11 cellular contexts compared by ENCODE assay signal in genomic region chr3:41265823-41266273, GRCh38.
A peak's percentile ranks its signal among the peaks of the same experiment; 100 is the strongest.
DNase-seq lines count a peak whose midpoint lies in the region; ATAC-seq, FAIRE-seq and TF ChIP-seq lines count a peak whose summit lies in the region.
"Had no signal": no experiment of that assay in that cellular context is flagged by ENCODE, and none has a peak within 500 bp of the region (broad histone marks: within the 10 kb centered on the region; RNA-seq: fewer than 3 reads in every experiment).

No MANE protein-coding gene starts in this region.

- TF ChIP-seq EP300 in HepG2 (IDR thresholded peaks at IDR 0.05; ENCODE audit: low read depth in 2 of 2, low read length in 2 of 2): peak; percentile 22 to 93; a peak in 3 of 4 replicates
- TF ChIP-seq EP300 in HepG2 (CRISPR knock-in tag; IDR thresholded peaks at IDR 0.05; ENCODE audit: borderline replicate concordance): peak; percentile 70; the same call in 1 of the 2 replicates

- TF ChIP-seq POLR2A in HepG2 (IDR thresholded peaks at IDR 0.05; ENCODE audit: insufficient read depth in 1 of 2, low read depth in 2 of 2, low read length in 2 of 2): peak in 1 of 2 experiments; percentile 48; a peak in 1 of 4 replicates
- no peak for TF ChIP-seq POLR2A in right lobe of liver (IDR thresholded peaks at IDR 0.05)

- H3K9ac ChIP-seq in HepG2 (ENCODE audit: insufficient read depth, low read depth, low read length): peak overlapping the region; percentile 58

- H3K79me2 ChIP-seq in HepG2 (ENCODE audit: insufficient read depth, low read length): peaks cover 8% of the 10 kb centered on the region

- POLR2A ChIA-PET in HepG2 (lab: Yijun Ruan, JAX): interaction anchor here (0.8 to 1.8 kb wide), 4 partner anchors 10 to 67 kb away, joined by 3 to 6 read pairs (median 4); partner anchors contain the start of gene CTNNB1

- H3K4me3 ChIP-seq in HepG2 (replicated peaks in 1 of 3; ENCODE audit: insufficient read depth in 1 of 3, low read depth in 2 of 3, low read length in 3 of 3) (peak overlapping the region; percentile 1 to 45 (median 25); a peak in 3 of 6 replicates), right lobe of liver (no peak overlapping the region), fibroblast of villous mesenchyme (ENCODE audit: low read depth, low read length) (no peak overlapping the region)
- H3K4me3 ChIP-seq: SK-N-MC had no signal

- peak; percentile 88 for ATAC-seq in HepG2
- ATAC-seq in right lobe of liver: no peak
- ATAC-seq in SK-N-SH treated with all-trans-retinoic acid at 6 μM for 48 hours: peak; percentile 39
- ATAC-seq in HG03520 (IDR thresholded peaks at IDR 0.05; ENCODE audit: unreplicated experiment): no peak
- no peak for ATAC-seq in HG03521 (IDR thresholded peaks at IDR 0.05; ENCODE audit: unreplicated experiment)
- ATAC-seq in GM21576 (IDR thresholded peaks at IDR 0.05; ENCODE audit: unreplicated experiment): no peak
- ATAC-seq: WTC11 had no signal

- no peaks in the 10 kb centered on the region for H3K27me3 ChIP-seq in HepG2 (ENCODE audit: control insufficient read depth in 1 of 2, insufficient read depth in 2 of 2, low read length in 2 of 2)
- no peaks in the 10 kb centered on the region for H3K27me3 ChIP-seq in right lobe of liver

- no CpG with 5 or more reads among the region's 3 CpGs for WGBS in HepG2 (ENCODE audit: low lambda C conversion rate)
- WGBS in right lobe of liver (ENCODE audit: insufficient coverage, low coverage, low lambda C conversion rate, missing lambda C conversion rate): 14% methylated on average over 1 of the region's 3 CpGs

- intact Hi-C loops in HepG2 (cut with micrococcal nuclease; ENCODE audit: unreplicated experiment): no loop called here
- intact Hi-C loops in right lobe of liver (cut with DNase I): no loop called here

- H3K4me1 ChIP-seq in HepG2 (ENCODE audit: insufficient read depth, low read length): peaks cover 65% of the 10 kb centered on the region
- no peaks in the 10 kb centered on the region for H3K4me1 ChIP-seq in right lobe of liver

- H3K27ac ChIP-seq in HepG2 (ENCODE audit: extremely low read length, insufficient read depth, low read length): peak overlapping the region; percentile 81
- no peak overlapping the region for H3K27ac ChIP-seq in right lobe of liver
- H3K27ac ChIP-seq: SK-N-MC had no signal

- FAIRE-seq in HepG2 (lab: Jason Lieb, UNC): peak; percentile 77

- peak; percentile 96 for DNase-seq in HepG2 (ENCODE audit: low spot score)
- no peak for DNase-seq in right lobe of liver
- DNase-seq in fibroblast of villous mesenchyme (ENCODE audit: low read depth): peak; percentile 44
- no peak for DNase-seq in stimulated activated CD8-positive, alpha-beta memory T cell treated with anti-CD3 and anti-CD28 coated beads, Interleukin-4, amount 100 ng/mL, for 48 hours
- DNase-seq: DMS153 had no signal

- TF ChIP-seq CTCF in HepG2 (CRISPR knock-in tag; IDR thresholded peaks at IDR 0.05): no peak
- no peak for TF ChIP-seq CTCF in right lobe of liver (IDR thresholded peaks at IDR 0.05)
- TF ChIP-seq CTCF in fibroblast of villous mesenchyme (IDR thresholded peaks at IDR 0.05; ENCODE audit: insufficient read depth, low read depth, low read length): no peak

- H3K9me3 ChIP-seq in HepG2 (ENCODE audit: low read length) (no peaks in the 10 kb centered on the region), right lobe of liver (no peaks in the 10 kb centered on the region)

- H3K36me3 ChIP-seq in HepG2 (replicated peaks in 1 of 2; ENCODE audit: control insufficient read depth in 1 of 2, insufficient read depth in 2 of 2, low read length in 2 of 2): no peaks in the 10 kb centered on the region; a peak in 1 of 5 replicates
- no peaks in the 10 kb centered on the region for H3K36me3 ChIP-seq in right lobe of liver

- in situ Hi-C loops in HepG2 (cut with HindIII; ENCODE audit: extremely low pct_ligation_motif_present, low pct_unique_long_range_greater_than_20kb): no loop called here

- CTCF ChIA-PET in HepG2 (lab: Yijun Ruan, JAX; ENCODE audit: low intra/inter-chr PET ratio, low total read pairs): no interaction called here

- no TSS peak for BruUV-seq in HepG2 (replicated peaks; lab: Mats Ljungman, UMichigan)

- no peak overlapping the region for H2AFZ ChIP-seq in HepG2 (ENCODE audit: low read length)

- no peaks in the 10 kb centered on the region for H4K20me1 ChIP-seq in HepG2 (ENCODE audit: insufficient read depth, low read length)

- no peak for TF ChIP-seq RAD21 in HepG2 (CRISPR knock-in tag; IDR thresholded peaks at IDR 0.05)

- peak overlapping the region; percentile 72 for H3K4me2 ChIP-seq in HepG2 (ENCODE audit: low read depth, low read length)

TF ChIP-seq in HepG2, 621 proteins besides CTCF, POLR2A, EP300 and RAD21 (continues in another document):
- peak; percentile 59; the same call in 1 of the 2 replicates for TF ChIP-seq BCL6 (CRISPR knock-in tag; IDR thresholded peaks at IDR 0.05)
- TF ChIP-seq ZNF30 (CRISPR knock-in tag; IDR thresholded peaks at IDR 0.05): no peak
- TF ChIP-seq TEAD3 (CRISPR knock-in tag; optimal IDR thresholded peaks at IDR 0.05; ENCODE audit: borderline replicate concordance): peak; percentile 62
- TF ChIP-seq, protein P1, sequence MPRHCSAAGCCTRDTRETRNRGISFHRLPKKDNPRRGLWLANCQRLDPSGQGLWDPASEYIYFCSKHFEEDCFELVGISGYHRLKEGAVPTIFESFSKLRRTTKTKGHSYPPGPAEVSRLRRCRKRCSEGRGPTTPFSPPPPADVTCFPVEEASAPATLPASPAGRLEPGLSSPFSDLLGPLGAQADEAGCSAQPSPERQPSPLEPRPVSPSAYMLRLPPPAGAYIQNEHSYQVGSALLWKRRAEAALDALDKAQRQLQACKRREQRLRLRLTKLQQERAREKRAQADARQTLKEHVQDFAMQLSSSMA (CRISPR knock-in tag; IDR thresholded peaks at IDR 0.05): no peak
- no peak for TF ChIP-seq ADNP (CRISPR knock-in tag; IDR thresholded peaks at IDR 0.05)
- TF ChIP-seq FOXO1 (CRISPR knock-in tag; IDR thresholded peaks at IDR 0.05): peak; percentile 35; the same call in 1 of the 2 replicates
- no peak for TF ChIP-seq SMAD9 (CRISPR knock-in tag; IDR thresholded peaks at IDR 0.05)
- peak; percentile 77 for TF ChIP-seq ZNF143 (CRISPR knock-in tag; IDR thresholded peaks at IDR 0.05)
- TF ChIP-seq ZNF615 (CRISPR knock-in tag; IDR thresholded peaks at IDR 0.05; ENCODE audit: borderline replicate concordance): no peak
- TF ChIP-seq ZNF772 (CRISPR knock-in tag; IDR thresholded peaks at IDR 0.05): no peak
- peak; percentile 27; the same call in 1 of the 2 replicates for TF ChIP-seq ZMYM3 (CRISPR knock-in tag; IDR thresholded peaks at IDR 0.05)
- TF ChIP-seq, protein P2, sequence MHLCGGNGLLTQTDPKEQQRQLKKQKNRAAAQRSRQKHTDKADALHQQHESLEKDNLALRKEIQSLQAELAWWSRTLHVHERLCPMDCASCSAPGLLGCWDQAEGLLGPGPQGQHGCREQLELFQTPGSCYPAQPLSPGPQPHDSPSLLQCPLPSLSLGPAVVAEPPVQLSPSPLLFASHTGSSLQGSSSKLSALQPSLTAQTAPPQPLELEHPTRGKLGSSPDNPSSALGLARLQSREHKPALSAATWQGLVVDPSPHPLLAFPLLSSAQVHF (CRISPR knock-in tag; IDR thresholded peaks at IDR 0.05): no peak
- no peak for TF ChIP-seq RBM39 (IDR thresholded peaks at IDR 0.05; ENCODE audit: low read depth, low read length, poor library complexity, severe bottlenecking)
- TF ChIP-seq ZNF616 (CRISPR knock-in tag; IDR thresholded peaks at IDR 0.05; ENCODE audit: low read depth): no peak

TF ChIP-seq in SK-N-SH treated with all-trans-retinoic acid at 6 μM for 48 hours, 23 proteins besides CTCF, POLR2A, EP300 and RAD21:
- TF ChIP-seq ARNTL (CRISPR knock-in tag; IDR thresholded peaks at IDR 0.05; ENCODE audit: borderline replicate concordance, low read depth): no peak
- TF ChIP-seq ZFP30 (CRISPR knock-in tag; IDR thresholded peaks at IDR 0.05): no peak
- no peak for TF ChIP-seq ZFP3 (CRISPR knock-in tag; IDR thresholded peaks at IDR 0.05)
- TF ChIP-seq TOX (CRISPR knock-in tag; IDR thresholded peaks at IDR 0.05; ENCODE audit: borderline replicate concordance): no peak
- TF ChIP-seq CSDC2 (CRISPR knock-in tag; IDR thresholded peaks at IDR 0.05): no peak
- no peak for TF ChIP-seq TCF4 (CRISPR knock-in tag; IDR thresholded peaks at IDR 0.05; ENCODE audit: borderline replicate concordance)
- no peak for TF ChIP-seq OSR1 (CRISPR knock-in tag; IDR thresholded peaks at IDR 0.05)
- no peak for TF ChIP-seq BACH2 (CRISPR knock-in tag; IDR thresholded peaks at IDR 0.05; ENCODE audit: borderline replicate concordance)
- TF ChIP-seq SNAI2 (CRISPR knock-in tag; IDR thresholded peaks at IDR 0.05): no peak
- no peak for TF ChIP-seq ZC3H10 (CRISPR knock-in tag; IDR thresholded peaks at IDR 0.05)
- no peak for TF ChIP-seq ZNF565 (CRISPR knock-in tag; conservative IDR thresholded peaks at IDR 0.05; ENCODE audit: low read depth)
- no peak for TF ChIP-seq CREB5 (CRISPR knock-in tag; IDR thresholded peaks at IDR 0.05; ENCODE audit: low read depth)

Comparison
In these comparisons a context has a peak if more than half of its experiments do, and no peak if none do; other contexts are left out.
1. ATAC-seq: peak in HepG2 (single experiment) and SK-N-SH treated with all-trans-retinoic acid at 6 μM for 48 hours (single experiment); none in right lobe of liver (0 of 4), HG03520 (single experiment), HG03521 (single experiment) and GM21576 (single experiment).
2. DNase-seq: peak in HepG2 (single experiment) and fibroblast of villous mesenchyme (single experiment); none in right lobe of liver (0 of 3) and stimulated activated CD8-positive, alpha-beta memory T cell treated with anti-CD3 and anti-CD28 coated beads, Interleukin-4, amount 100 ng/mL, for 48 hours (single experiment).
3. H3K4me3 ChIP-seq: peak in HepG2 (3 of 3); none in right lobe of liver (0 of 3) and fibroblast of villous mesenchyme (single experiment).
4. Of the 2 proteins assayed by ChIP-seq in both HepG2 and SK-N-SH treated with all-trans-retinoic acid at 6 μM for 48 hours: peak only in HepG2: PATZ1; only in SK-N-SH treated with all-trans-retinoic acid at 6 μM for 48 hours: none; in both: none; in neither: 1.